19 cellular contexts compared by ENCODE assay signal in genomic region chr12:81170072-81170471, GRCh38.
"Had no signal": no experiment of that assay in that cellular context is flagged by ENCODE, and none has a peak within 500 bp of the region (broad histone marks: within the 10 kb centered on the region; RNA-seq: fewer than 3 reads in every experiment).

No MANE protein-coding gene starts in this region.

- H3K9me3 Mint-ChIP-seq: activated naive CD8-positive, alpha-beta T cell treated with anti-CD3 and anti-CD28 coated beads, Interleukin-2, amount 10 ng/mL, durations not matched to agents 7 days and 5 days; endodermal cell had no signal

- H3K4me3 ChIP-seq: ascending aorta, gastrocnemius medialis, mucosa of descending colon, smooth muscle cell, thyroid gland had no signal

- H3K4me1 Mint-ChIP-seq: activated naive CD8-positive, alpha-beta T cell treated with anti-CD3 and anti-CD28 coated beads, Interleukin-2, amount 10 ng/mL, durations not matched to agents 7 days and 5 days; naive thymus-derived CD8-positive, alpha-beta T cell; stimulated activated effector memory CD8-positive, alpha-beta T cell treated with anti-CD3 and anti-CD28 coated beads, Interleukin-12 subunit alpha, Interleukin-12 subunit beta, amount 100 ng/mL, for 72 hours had no signal

- H3K4me2 ChIP-seq: smooth muscle cell had no signal

- H3K36me3 ChIP-seq: gastrocnemius medialis, thyroid gland had no signal

- H3K4me1 ChIP-seq: ascending aorta, gastrocnemius medialis, thyroid gland had no signal

- H3K27ac Mint-ChIP-seq: activated naive CD8-positive, alpha-beta T cell treated with anti-CD3 and anti-CD28 coated beads, Interleukin-2, amount 10 ng/mL, durations not matched to agents 7 days and 5 days; activated T-cell treated with anti-CD3 and anti-CD28 coated beads, Interleukin-2, amount 50 U/mL, for 72 hours; endodermal cell; naive thymus-derived CD8-positive, alpha-beta T cell; progenitor cell of endocrine pancreas; stimulated activated effector memory CD8-positive, alpha-beta T cell treated with anti-CD3 and anti-CD28 coated beads, Interleukin-12 subunit alpha, Interleukin-12 subunit beta, amount 100 ng/mL, for 72 hours; T-helper 2 cell treated with Interferon-gamma antibody and Interleukin-4, amounts not matched to agents 5 μg/mL and 100 μg/mL, for 36 hours had no signal

- H3K9me3 ChIP-seq: ascending aorta, gastrocnemius medialis, mucosa of descending colon, thyroid gland had no signal

- H3K27me3 ChIP-seq: ascending aorta, gastrocnemius medialis, thyroid gland had no signal

- H3K27ac ChIP-seq: ascending aorta, gastrocnemius medialis, thyroid gland had no signal

- ATAC-seq: activated CD4-positive, CD25-positive, alpha-beta regulatory T cell treated with anti-CD3 and anti-CD28 coated beads, Interleukin-2, amount 50 U/mL, for 24 hours; activated T-cell treated with anti-CD3 and anti-CD28 coated beads, Interleukin-2, amount 50 U/mL, for 72 hours; esophagus mucosa; gastrocnemius medialis; mucosa of descending colon; naive thymus-derived CD8-positive, alpha-beta T cell; right cardiac atrium; stimulated activated effector memory CD8-positive, alpha-beta T cell treated with anti-CD3 and anti-CD28 coated beads, Interleukin-12 subunit alpha, Interleukin-12 subunit beta, amount 100 ng/mL, for 72 hours had no signal

- H3K27me3 Mint-ChIP-seq: activated naive CD8-positive, alpha-beta T cell treated with anti-CD3 and anti-CD28 coated beads, Interleukin-2, amount 10 ng/mL, durations not matched to agents 7 days and 5 days; naive thymus-derived CD8-positive, alpha-beta T cell; progenitor cell of endocrine pancreas had no signal

- H3K4me3 Mint-ChIP-seq: activated naive CD8-positive, alpha-beta T cell treated with anti-CD3 and anti-CD28 coated beads, Interleukin-2, amount 10 ng/mL, durations not matched to agents 7 days and 5 days; activated T-cell treated with anti-CD3 and anti-CD28 coated beads, Interleukin-2, amount 50 U/mL, for 72 hours; endodermal cell; naive thymus-derived CD8-positive, alpha-beta T cell; stimulated activated effector memory CD8-positive, alpha-beta T cell treated with anti-CD3 and anti-CD28 coated beads, Interleukin-12 subunit alpha, Interleukin-12 subunit beta, amount 100 ng/mL, for 72 hours; T-helper 2 cell treated with Interferon-gamma antibody and Interleukin-4, amounts not matched to agents 5 μg/mL and 100 μg/mL, for 36 hours had no signal

- DNase-seq: activated CD4-positive, alpha-beta T cell treated with anti-CD3 and anti-CD28 coated beads, Interleukin-2, amount 50 U/mL, for 48 hours; activated gamma-delta T cell treated with Interleukin-2 at 50 U/mL for 16 hours; activated naive CD8-positive, alpha-beta T cell treated with anti-CD3 and anti-CD28 coated beads, Interleukin-2, amount 10 ng/mL, durations not matched to agents 7 days and 5 days; activated T-cell treated with anti-CD3 and anti-CD28 coated beads, Interleukin-2, amount 50 U/mL, for 72 hours; dermis blood vessel endothelial cell; endodermal cell; gastrocnemius medialis; mucosa of descending colon; naive thymus-derived CD8-positive, alpha-beta T cell; nucleus accumbens; right cardiac atrium; thyroid gland had no signal

- H3K36me3 Mint-ChIP-seq: activated naive CD8-positive, alpha-beta T cell treated with anti-CD3 and anti-CD28 coated beads, Interleukin-2, amount 10 ng/mL, durations not matched to agents 7 days and 5 days; naive thymus-derived CD8-positive, alpha-beta T cell; stimulated activated effector memory CD8-positive, alpha-beta T cell treated with anti-CD3 and anti-CD28 coated beads, Interleukin-12 subunit alpha, Interleukin-12 subunit beta, amount 100 ng/mL, for 72 hours had no signal
